ENCODE assay signal across 22 cellular contexts in the genomic region with DNA sequence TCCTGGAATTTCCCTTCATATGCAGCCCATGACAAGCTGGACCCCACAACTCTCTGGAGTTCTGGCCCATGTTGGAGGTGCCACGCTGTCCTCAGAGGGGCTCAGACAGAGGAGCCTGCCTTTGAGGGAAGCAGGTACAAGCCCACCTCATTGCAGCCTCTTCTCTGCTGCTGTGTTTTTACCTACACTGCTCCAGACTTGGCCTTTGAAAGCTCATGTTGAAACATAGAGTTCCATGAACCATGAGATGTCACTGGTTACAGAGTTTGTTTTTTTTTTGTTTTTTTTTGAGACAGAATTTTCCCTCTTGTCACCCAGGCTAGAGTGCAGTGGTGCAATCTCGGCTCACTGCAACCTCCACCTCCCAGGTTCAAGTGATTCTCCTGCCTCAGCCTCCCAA. TPM values are rescaled to one million over a fixed set of nuclear protein-coding genes. Genes with fewer than 3 reads are reported as not detected.
"Had no signal": no experiment of that assay in that cellular context is flagged by ENCODE, and none has a peak within 500 bp of the region (broad histone marks: within the 10 kb centered on the region; RNA-seq: fewer than 3 reads in every experiment).

No MANE protein-coding gene starts in this region.

- H3K4me1 ChIP-seq: Peyer's patch had no signal

- H3K27me3 ChIP-seq: Peyer's patch had no signal

- ATAC-seq: activated CD8-positive, alpha-beta memory T cell treated with anti-CD3 and anti-CD28 coated beads, Interleukin-2, amount 10 ng/mL, durations not matched to agents 7 days and 5 days; T-helper 17 cell had no signal

- H3K36me3 ChIP-seq: Peyer's patch had no signal

- H3K4me3 ChIP-seq: Peyer's patch had no signal

- DNase-seq: activated B cell treated with CpG ODN at 0.5 μM for 24 hours; activated CD4-positive, alpha-beta T cell treated with anti-CD3 and anti-CD28 coated beads for 1 hour; activated CD4-positive, alpha-beta T cell treated with anti-CD3 and anti-CD28 coated beads, Interleukin-2, amount 10 ng/mL, durations not matched to agents 24 days and 14 days; activated CD4-positive, alpha-beta T cell treated with anti-CD3 and anti-CD28 coated beads, Interleukin-2, amount 50 U/mL, for 48 hours; activated CD8-positive, alpha-beta memory T cell treated with anti-CD3 and anti-CD28 coated beads, Interleukin-2, amount 10 ng/mL, durations not matched to agents 7 days and 5 days; activated effector memory CD4-positive, alpha-beta T cell treated with Interleukin-2 at 50 U/mL for 16 hours; activated naive CD4-positive, alpha-beta T cell; activated T-cell treated with anti-CD3 and anti-CD28 coated beads, Interleukin-2, amount 50 U/mL, for 24 hours; NCI-H1417 treated with DMSO at 0.1 percent for 48 hours; NCI-H1694; NCI-H2171 treated with DMSO at 0.1 percent for 48 hours; NCI-H226; NCI-H526; NCI-H774; SIG-M5; T-helper 17 cell; T-helper 9 cell had no signal

- H3K27ac ChIP-seq: Peyer's patch had no signal

- H3K9me3 ChIP-seq: Peyer's patch had no signal

RNA-seq across cellular contexts. Expression of a gene that starts 38.9 kb away (rescaled TPM):
- total RNA-seq: activated CD4-positive, alpha-beta T cell treated with anti-CD3 and anti-CD28 coated beads, Interleukin-2, amount 10 ng/mL, durations not matched to agents 24 days and 14 days; activated T-helper 1 cell treated with anti-CD3 and anti-CD28 coated beads, Interleukin-12 subunit alpha, Interleukin-12 subunit beta, Interleukin-2, Interleukin-4 antibody, amounts not matched to agents 30 ng/mL and 10 ng/mL and 1 ng/mL, durations not matched to agents 14 hours and 24 hours and 36 hours; LHCN-M2; M059J; NCI-H460 had no signal
